ENCODE assay signal across 11 cellular contexts in genomic region chr12:67220065-67220464, GRCh38. TPM values are rescaled to one million over a fixed set of nuclear protein-coding genes. Genes with fewer than 3 reads are reported as not detected.
DNase-seq lines count a peak whose midpoint lies in the region; ATAC-seq and TF ChIP-seq lines count a peak whose summit lies in the region.
"Had no signal": no experiment of that assay in that cellular context is flagged by ENCODE, and none has a peak within 500 bp of the region (broad histone marks: within the 10 kb centered on the region; RNA-seq: fewer than 3 reads in every experiment).

No MANE protein-coding gene starts in this region.

- no peaks in the 10 kb centered on the region for H3K27me3 Mint-ChIP-seq in activated naive CD4-positive, alpha-beta T cell treated with anti-CD3 and anti-CD28 coated beads, Interleukin-2, amount 10 ng/mL, durations not matched to agents 7 days and 5 days
- H3K27me3 Mint-ChIP-seq: memory B cell had no signal

- no TSS peak for BruUV-seq in PC-3 (replicated peaks; lab: Mats Ljungman, UMichigan)

- no peaks in the 10 kb centered on the region for H3K36me3 Mint-ChIP-seq in activated naive CD4-positive, alpha-beta T cell treated with anti-CD3 and anti-CD28 coated beads, Interleukin-2, amount 10 ng/mL, durations not matched to agents 7 days and 5 days
- H3K36me3 Mint-ChIP-seq: IgD-negative memory B cell, memory B cell had no signal

- peak; percentile 78 for ATAC-seq in PC-3
- no peak for ATAC-seq in foreskin keratinocyte

- H3K27ac Mint-ChIP-seq in activated naive CD4-positive, alpha-beta T cell treated with anti-CD3 and anti-CD28 coated beads, Interleukin-2, amount 10 ng/mL, durations not matched to agents 7 days and 5 days: no peak overlapping the region
- H3K27ac Mint-ChIP-seq: IgD-negative memory B cell, memory B cell had no signal

- no peak overlapping the region for H3K9ac ChIP-seq in PC-3 (ENCODE audit: low read length)

- CTCF ChIA-PET in HEK293T (lab: Yijun Ruan, JAX): interaction anchor here (0.6 to 1.6 kb wide), 4 partner anchors 136 to 446 kb away, joined by 3 to 6 read pairs (median 4); no protein-coding TSS in a partner anchor
- CTCF ChIA-PET in PC-3 (lab: Charles Lee): interaction anchor here (0.5 to 0.6 kb wide), 2 partner anchors 195 to 725 kb away, joined by 4 to 6 read pairs; no protein-coding TSS in a partner anchor
- CTCF ChIA-PET in activated naive CD4-positive, alpha-beta T cell treated with anti-CD3 and anti-CD28 coated beads, Interleukin-2, amount 10 ng/mL, durations not matched to agents 7 days and 5 days (lab: Charles Lee): interaction anchor here (0.6 kb wide), 1 partner anchor 70 kb away, joined by 3 read pairs; no protein-coding TSS in a partner anchor

- H3K9me3 ChIP-seq in PC-3 (ENCODE audit: low read length) (no peaks in the 10 kb centered on the region), sigmoid colon (no peaks in the 10 kb centered on the region)

- POLR2A ChIA-PET in HEK293T (lab: Yijun Ruan, JAX): no interaction called here
- POLR2A ChIA-PET in PC-3 (lab: Charles Lee; ENCODE audit: unreplicated experiment): no interaction called here

- no peaks in the 10 kb centered on the region for H3K9me2 ChIP-seq in PC-3 (replicated peaks; ENCODE audit: low read length)

- H3K27ac ChIP-seq in PC-3 (ENCODE audit: low read length) (no peak overlapping the region), foreskin keratinocyte (no peak overlapping the region), sigmoid colon (no peak overlapping the region)

- H3K4me1 ChIP-seq in PC-3 (ENCODE audit: insufficient read depth, low read length) (no peaks in the 10 kb centered on the region), foreskin keratinocyte (no peaks in the 10 kb centered on the region), sigmoid colon (no peaks in the 10 kb centered on the region)

- H3K36me3 ChIP-seq in PC-3 (ENCODE audit: low read depth, low read length): no peaks in the 10 kb centered on the region
- no peaks in the 10 kb centered on the region for H3K36me3 ChIP-seq in sigmoid colon

- peaks cover 39% of the 10 kb centered on the region for H3K27me3 ChIP-seq in PC-3 (ENCODE audit: low read length)
- H3K27me3 ChIP-seq in foreskin keratinocyte: peaks cover 78% of the 10 kb centered on the region
- no peaks in the 10 kb centered on the region for H3K27me3 ChIP-seq in sigmoid colon

- H3K4me3 Mint-ChIP-seq in activated naive CD4-positive, alpha-beta T cell treated with anti-CD3 and anti-CD28 coated beads, Interleukin-2, amount 10 ng/mL, durations not matched to agents 7 days and 5 days: no peak overlapping the region
- H3K4me3 Mint-ChIP-seq: IgD-negative memory B cell, memory B cell had no signal

- 18 to 67% methylated on average over 4 of the region's 4 CpGs for WGBS in sigmoid colon, 2 donors

- DNase-seq in AG20443 (ENCODE audit: low spot score): peak; percentile 9
- DNase-seq in HEK293T (ENCODE audit: extremely low spot score): peak; percentile 40
- peak; percentile 62 for DNase-seq in PC-3
- peak in 1 of 2 donors; percentile 9 for DNase-seq in foreskin keratinocyte
- DNase-seq in stimulated activated CD4-positive, alpha-beta T cell treated with anti-CD3 and anti-CD28 coated beads, Interleukin-4, amount 100 ng/mL, for 4 hours: no peak
- no peak for DNase-seq in AML-193 (lab: John Stamatoyannopoulos, UW)
- no peak for DNase-seq in activated naive CD4-positive, alpha-beta T cell treated with anti-CD3 and anti-CD28 coated beads, Interleukin-2, amount 10 ng/mL, durations not matched to agents 7 days and 5 days
- no peak for DNase-seq in sigmoid colon
- DNase-seq: activated CD4-positive, alpha-beta T cell treated with anti-CD3 and anti-CD28 coated beads, Interleukin-2, amount 50 U/mL, for 4 hours had no signal

- TF ChIP-seq EP300 in sigmoid colon (IDR thresholded peaks at IDR 0.05): no peak

- intact Hi-C loops in PC-3 (cut with micrococcal nuclease): loop anchor here (1.0 to 10.0 kb wide), 5 partner anchors 59 to 505 kb away; no protein-coding TSS in a partner anchor
- intact Hi-C loops in sigmoid colon (cut with DNase I): no loop called here

- no peak for TF ChIP-seq POLR2A in sigmoid colon (IDR thresholded peaks at IDR 0.05)

- no peaks in the 10 kb centered on the region for H3K79me2 ChIP-seq in PC-3 (ENCODE audit: low read length)

- no peak overlapping the region for H2AFZ ChIP-seq in PC-3 (ENCODE audit: low read length)

- H3F3A ChIP-seq in PC-3 (ENCODE audit: low read length, unreplicated experiment): no peaks in the 10 kb centered on the region

- no peak overlapping the region for H3K4me3 ChIP-seq in PC-3 (ENCODE audit: low read length)
- H3K4me3 ChIP-seq in sigmoid colon: no peak overlapping the region

- H3K9me3 Mint-ChIP-seq in activated naive CD4-positive, alpha-beta T cell treated with anti-CD3 and anti-CD28 coated beads, Interleukin-2, amount 10 ng/mL, durations not matched to agents 7 days and 5 days: no peaks in the 10 kb centered on the region
- H3K9me3 Mint-ChIP-seq: IgD-negative memory B cell, memory B cell had no signal

- no peaks in the 10 kb centered on the region for H4K20me1 ChIP-seq in PC-3 (ENCODE audit: low read length)

- H3K4me2 ChIP-seq in PC-3 (ENCODE audit: low read length): no peak overlapping the region

- no peaks in the 10 kb centered on the region for H3K4me1 Mint-ChIP-seq in activated naive CD4-positive, alpha-beta T cell treated with anti-CD3 and anti-CD28 coated beads, Interleukin-2, amount 10 ng/mL, durations not matched to agents 7 days and 5 days

- TF ChIP-seq CTCF in PC-3 (conservative IDR thresholded peaks at IDR 0.05; ENCODE audit: low read depth, low read length): peak; percentile 77
- peak; percentile 56 for TF ChIP-seq CTCF in foreskin keratinocyte (conservative IDR thresholded peaks at IDR 0.05)
- no peak for TF ChIP-seq CTCF in sigmoid colon (IDR thresholded peaks at IDR 0.05)

TF ChIP-seq in HEK293T, 16 proteins besides CTCF, POLR2A, EP300 and RAD21:
- TF ChIP-seq SP1 (IDR thresholded peaks at IDR 0.05) (no peak), FOXA1 (IDR thresholded peaks at IDR 0.05) (no peak), SUZ12 (IDR thresholded peaks at IDR 0.05) (no peak), ELF4 (IDR thresholded peaks at IDR 0.05) (no peak), LEF1 (IDR thresholded peaks at IDR 0.05; ENCODE audit: borderline replicate concordance) (no peak), PKNOX1 (IDR thresholded peaks at IDR 0.05) (no peak), ARNT (IDR thresholded peaks at IDR 0.05) (no peak), NFRKB (IDR thresholded peaks at IDR 0.05) (no peak)

RNA-seq across cellular contexts. Expression of gene CAND1, which starts 49.1 kb away (rescaled TPM):
- 124 and 129 TPM in 2 replicates for total RNA-seq in PC-3 (2014; rRNA removed)
- 126 and 129 TPM in 2 replicates for total RNA-seq in foreskin keratinocyte
- polyA plus RNA-seq in foreskin keratinocyte: 28.3 and 34.9 TPM in 2 replicates
- total RNA-seq in sigmoid colon: 10 to 100 TPM; 63.0 to 86.5 (median 77.2) TPM
- 10 to 100 TPM; 10.2 to 32.4 (median 14.3) TPM for polyA plus RNA-seq in sigmoid colon

Comparison
In these comparisons a context has a peak if more than half of its experiments do, and no peak if none do; other contexts are left out.
1. DNase-seq: peak in AG20443 (single experiment), HEK293T (single experiment) and PC-3 (single experiment); none in stimulated activated CD4-positive, alpha-beta T cell treated with anti-CD3 and anti-CD28 coated beads, Interleukin-4, amount 100 ng/mL, for 4 hours (0 of 2), AML-193 (0 of 2), activated naive CD4-positive, alpha-beta T cell treated with anti-CD3 and anti-CD28 coated beads, Interleukin-2, amount 10 ng/mL, durations not matched to agents 7 days and 5 days (single experiment) and sigmoid colon (single experiment).
2. CTCF ChIP-seq: peak in PC-3 (single experiment) and foreskin keratinocyte (single experiment); none in sigmoid colon (0 of 4).